Comparison of ENCODE assay signal across 1 cellular context in genomic region chr5:2169417-2169787, GRCh38.
TF ChIP-seq lines count a peak whose summit lies in the region.

No MANE protein-coding gene starts in this region.

TF ChIP-seq in WTC11, 78 proteins besides CTCF, POLR2A, EP300 and RAD21 (continued from another document):
- TF ChIP-seq, protein P1, sequence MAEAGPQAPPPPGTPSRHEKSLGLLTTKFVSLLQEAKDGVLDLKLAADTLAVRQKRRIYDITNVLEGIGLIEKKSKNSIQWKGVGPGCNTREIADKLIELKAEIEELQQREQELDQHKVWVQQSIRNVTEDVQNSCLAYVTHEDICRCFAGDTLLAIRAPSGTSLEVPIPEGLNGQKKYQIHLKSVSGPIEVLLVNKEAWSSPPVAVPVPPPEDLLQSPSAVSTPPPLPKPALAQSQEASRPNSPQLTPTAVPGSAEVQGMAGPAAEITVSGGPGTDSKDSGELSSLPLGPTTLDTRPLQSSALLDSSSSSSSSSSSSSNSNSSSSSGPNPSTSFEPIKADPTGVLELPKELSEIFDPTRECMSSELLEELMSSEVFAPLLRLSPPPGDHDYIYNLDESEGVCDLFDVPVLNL (CRISPR knock-in tag; IDR thresholded peaks at IDR 0.05; ENCODE audit: borderline replicate concordance, low read depth), result no peak
- no peak for TF ChIP-seq EMX1 (CRISPR knock-in tag; IDR thresholded peaks at IDR 0.05)
- TF ChIP-seq JAZF1 (CRISPR knock-in tag; IDR thresholded peaks at IDR 0.05), result no peak
- no peak for TF ChIP-seq TCF7 (CRISPR knock-in tag; IDR thresholded peaks at IDR 0.05; ENCODE audit: low read depth)
- TF ChIP-seq IRF1 (CRISPR knock-in tag; IDR thresholded peaks at IDR 0.05), result no peak
- no peak for TF ChIP-seq SOX15 (CRISPR knock-in tag; IDR thresholded peaks at IDR 0.05)
- TF ChIP-seq TEAD4 (CRISPR knock-in tag; IDR thresholded peaks at IDR 0.05), result no peak
- TF ChIP-seq E2F1 (CRISPR knock-in tag; IDR thresholded peaks at IDR 0.05), result no peak
- TF ChIP-seq MYBL2 (CRISPR knock-in tag; IDR thresholded peaks at IDR 0.05), result no peak
- TF ChIP-seq ZNF281 (CRISPR knock-in tag; IDR thresholded peaks at IDR 0.05), result no peak
- TF ChIP-seq, protein P2, sequence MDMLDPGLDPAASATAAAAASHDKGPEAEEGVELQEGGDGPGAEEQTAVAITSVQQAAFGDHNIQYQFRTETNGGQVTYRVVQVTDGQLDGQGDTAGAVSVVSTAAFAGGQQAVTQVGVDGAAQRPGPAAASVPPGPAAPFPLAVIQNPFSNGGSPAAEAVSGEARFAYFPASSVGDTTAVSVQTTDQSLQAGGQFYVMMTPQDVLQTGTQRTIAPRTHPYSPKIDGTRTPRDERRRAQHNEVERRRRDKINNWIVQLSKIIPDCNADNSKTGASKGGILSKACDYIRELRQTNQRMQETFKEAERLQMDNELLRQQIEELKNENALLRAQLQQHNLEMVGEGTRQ (CRISPR knock-in tag; IDR thresholded peaks at IDR 0.05), result no peak
- TF ChIP-seq MXD4 (CRISPR knock-in tag; IDR thresholded peaks at IDR 0.05; ENCODE audit: borderline replicate concordance), result no peak
